ENCODE assay signal across 11 cellular contexts in genomic region chr1:8122160-8122476, GRCh38.
DNase-seq lines count a peak whose midpoint lies in the region; ATAC-seq and TF ChIP-seq lines count a peak whose summit lies in the region.
"Had no signal": no experiment of that assay in that cellular context is flagged by ENCODE, and none has a peak within 500 bp of the region (broad histone marks: within the 10 kb centered on the region; RNA-seq: fewer than 3 reads in every experiment).

No MANE protein-coding gene starts in this region.

- ATAC-seq in RWPE2 (ENCODE audit: low read depth) (no peak), psoas muscle (no peak)

- WGBS in esophagus squamous epithelium, 2 donors = 63 to 80% methylated on average over 2 to 3 of the region's 3 CpGs
- 80 to 85% (median 81%) methylated on average over 3 of the region's 3 CpGs for WGBS in psoas muscle, 3 donors

- H3K4me3 ChIP-seq in RWPE2 (ENCODE audit: severe bottlenecking) (no peak overlapping the region), esophagus squamous epithelium (no peak overlapping the region), psoas muscle (no peak overlapping the region)
- H3K4me3 ChIP-seq: HAP-1 had no signal

- H3K9me3 ChIP-seq in RWPE2 (ENCODE audit: severe bottlenecking) (no peaks in the 10 kb centered on the region), esophagus squamous epithelium (no peaks in the 10 kb centered on the region), psoas muscle (peaks cover 3% of the 10 kb centered on the region)
- H3K9me3 ChIP-seq: HAP-1 had no signal

- peak; percentile 36 for DNase-seq in EH (ENCODE audit: low read depth)
- DNase-seq in RWPE2 (ENCODE audit: low spot score) = no peak
- no peak for DNase-seq in esophagus squamous epithelium (lab: John Stamatoyannopoulos, UW)
- DNase-seq in psoas muscle = no peak
- no peak for DNase-seq in DMS153 treated with DMSO at 0.1 percent for 48 hours (lab: John Stamatoyannopoulos, UW; ENCODE audit: unreplicated experiment)
- no peak for DNase-seq in SKM-1 treated with dmso at 0.1 percent for 144 hours (lab: John Stamatoyannopoulos, UW; ENCODE audit: unreplicated experiment)
- DNase-seq in DMS153 (lab: John Stamatoyannopoulos, UW) = no peak
- no peak for DNase-seq in GM10266 (ENCODE audit: extremely low spot score)
- DNase-seq: occipital lobe had no signal

- no peaks in the 10 kb centered on the region for H3K36me3 ChIP-seq in RWPE2 (ENCODE audit: low read depth)
- H3K36me3 ChIP-seq in esophagus squamous epithelium = no peaks in the 10 kb centered on the region
- H3K36me3 ChIP-seq in psoas muscle (ENCODE audit: insufficient read depth in 1 of 2, low read depth in 1 of 2) = no peaks in the 10 kb centered on the region
- H3K36me3 ChIP-seq: HAP-1 had no signal

- peaks cover 31% of the 10 kb centered on the region for H3K4me1 ChIP-seq in RWPE2 (ENCODE audit: insufficient read depth, poor library complexity, severe bottlenecking)
- H3K4me1 ChIP-seq in esophagus squamous epithelium = peaks cover 0 to 49% (median 29%) of the 10 kb centered on the region in 3 donors
- peaks cover 11% of the 10 kb centered on the region for H3K4me1 ChIP-seq in psoas muscle

- H3K27me3 ChIP-seq in RWPE2 (ENCODE audit: insufficient read depth, poor library complexity, severe bottlenecking) (no peaks in the 10 kb centered on the region), esophagus squamous epithelium (no peaks in the 10 kb centered on the region), psoas muscle (ENCODE audit: insufficient read depth in 3 of 3, low read length in 2 of 3) (no peaks in the 10 kb centered on the region)

- intact Hi-C loops in esophagus squamous epithelium (cut with DNase I) (no loop called here), psoas muscle (cut with DNase I) (no loop called here)

- TF ChIP-seq CTCF in RWPE2 (IDR thresholded peaks at IDR 0.05; ENCODE audit: poor library complexity, severe bottlenecking) = no peak
- no peak for TF ChIP-seq CTCF in esophagus squamous epithelium (IDR thresholded peaks at IDR 0.05)
- TF ChIP-seq CTCF in psoas muscle (IDR thresholded peaks at IDR 0.05) = no peak
- TF ChIP-seq CTCF in GM10266 (IDR thresholded peaks at IDR 0.05; ENCODE audit: control insufficient read depth, insufficient read depth, low read depth, missing control alignments) = no peak

- peak overlapping the region; percentile 96 for H3K27ac ChIP-seq in RWPE2 (ENCODE audit: poor library complexity, severe bottlenecking)
- H3K27ac ChIP-seq in esophagus squamous epithelium = peak overlapping the region; percentile 59 to 92 (median 82)
- H3K27ac ChIP-seq in psoas muscle = peak overlapping the region; percentile 48
- H3K27ac ChIP-seq: HL-60 had no signal

- TF ChIP-seq POLR2A in esophagus squamous epithelium (IDR thresholded peaks at IDR 0.05) = no peak
